Comparison of ENCODE assay signal across 19 cellular contexts in genomic region chr9:126126807-126127206, GRCh38.
"Had no signal": no experiment of that assay in that cellular context is flagged by ENCODE, and none has a peak within 500 bp of the region (broad histone marks: within the 10 kb centered on the region; RNA-seq: fewer than 3 reads in every experiment).

No MANE protein-coding gene starts in this region.

- H3K36me3 ChIP-seq: brain microvascular endothelial cell, lower lobe of right lung, suprapubic skin, upper lobe of left lung, WERI-Rb-1 had no signal

- ATAC-seq: activated CD8-positive, alpha-beta T cell treated with anti-CD3 and anti-CD28 coated beads for 36 hours; lower lobe of right lung; stimulated activated naive CD8-positive, alpha-beta T cell treated with anti-CD3 and anti-CD28 coated beads, Interleukin-15, Interleukin-2, amounts not matched to agents 100 U/mL and 50 U/mL, for 24 hours; T-helper 17 cell had no signal

- H3K27ac Mint-ChIP-seq: activated CD8-positive, alpha-beta T cell treated with anti-CD3 and anti-CD28 coated beads for 36 hours; immature natural killer cell; naive B cell; T-helper 17 cell had no signal

- H3K36me3 Mint-ChIP-seq: immature natural killer cell, naive B cell had no signal

- DNase-seq: activated CD4-positive, alpha-beta T cell treated with anti-CD3 and anti-CD28 coated beads for 4 hours; activated CD8-positive, alpha-beta T cell treated with anti-CD3 and anti-CD28 coated beads for 36 hours; activated naive CD4-positive, alpha-beta T cell treated with Interleukin-2 at 50 U/mL for 16 hours; anterior cingulate cortex; brain microvascular endothelial cell; effector memory CD4-positive, alpha-beta T cell; foreskin melanocyte; immature natural killer cell; lower lobe of right lung; midbrain; naive B cell; stimulated activated naive CD8-positive, alpha-beta T cell treated with anti-CD3 and anti-CD28 coated beads, Interleukin-15, Interleukin-2, amounts not matched to agents 100 U/mL and 50 U/mL, for 24 hours; T-helper 17 cell; upper lobe of left lung; WERI-Rb-1 had no signal

- H3K4me3 ChIP-seq: lower lobe of right lung, skin epidermis, suprapubic skin, upper lobe of left lung had no signal

- H3K9me3 Mint-ChIP-seq: activated CD8-positive, alpha-beta T cell treated with anti-CD3 and anti-CD28 coated beads for 36 hours; central memory CD8-positive, alpha-beta T cell had no signal

- H3K4me3 Mint-ChIP-seq: activated CD8-positive, alpha-beta T cell treated with anti-CD3 and anti-CD28 coated beads for 36 hours; central memory CD8-positive, alpha-beta T cell; immature natural killer cell; T-helper 17 cell had no signal

- H3K27ac ChIP-seq: brain microvascular endothelial cell, epithelial cell of prostate, lower lobe of right lung, skin epidermis, suprapubic skin, upper lobe of left lung, WERI-Rb-1 had no signal

- H3K4me1 ChIP-seq: suprapubic skin had no signal

- H3K9me3 ChIP-seq: lower lobe of right lung, suprapubic skin, upper lobe of left lung had no signal

- H3K27me3 ChIP-seq: brain microvascular endothelial cell, upper lobe of left lung had no signal

- H3K4me1 Mint-ChIP-seq: central memory CD8-positive, alpha-beta T cell; immature natural killer cell; naive B cell; T-helper 17 cell had no signal
